ENCODE assay signal across 8 cellular contexts in genomic region chr7:80392229-80393169, GRCh38.
A peak's percentile ranks its signal among the peaks of the same experiment; 100 is the strongest.
DNase-seq lines count a peak whose midpoint lies in the region; ATAC-seq and TF ChIP-seq lines count a peak whose summit lies in the region.

No MANE protein-coding gene starts in this region.

- DNase-seq in A673 (ENCODE audit: low spot score) (peak; percentile 57), H9 (no peak), RWPE2 (ENCODE audit: low spot score) (no peak), globus pallidus (ENCODE audit: low spot score) (peak; percentile 61), upper lobe of left lung (no peak)
- no peak for DNase-seq in stimulated activated naive CD4-positive, alpha-beta T cell treated with Interleukin-2 at 50 U/mL for 16 hours (lab: John Stamatoyannopoulos, UW)

- no peak overlapping the region for H3K18ac ChIP-seq in H9 (ENCODE audit: insufficient read length, low read depth, low read length)

- no peak overlapping the region for H3T11ph ChIP-seq in H9 (ENCODE audit: low read length)

- TF ChIP-seq POLR2A in upper lobe of left lung (IDR thresholded peaks at IDR 0.05) (no peak), GM18505 (IDR thresholded peaks at IDR 0.05; ENCODE audit: borderline replicate concordance, extremely low read depth, insufficient read depth, insufficient read length) (no peak)

- no peak overlapping the region for H2BK12ac ChIP-seq in H9 (ENCODE audit: insufficient read length, low read depth, low read length)

- no peaks in the 10 kb centered on the region for H4K20me1 ChIP-seq in H9 (ENCODE audit: control insufficient read depth, insufficient read depth, insufficient read length)

- H2AFZ ChIP-seq in H9 (ENCODE audit: low read length) = no peak overlapping the region

- H2BK15ac ChIP-seq in H9 (ENCODE audit: low read depth, low read length) = no peak overlapping the region

- BruUV-seq in A673 (replicated peaks; lab: Mats Ljungman, UMichigan) = no TSS peak

- no peaks in the 10 kb centered on the region for H3K79me1 ChIP-seq in H9 (ENCODE audit: insufficient read depth, low read depth, low read length, poor library complexity, severe bottlenecking)

- POLR2A ChIA-PET in A673 (lab: Charles Lee; ENCODE audit: low non-redundant PET) = no interaction called here

- peaks cover 0 to 3% of the 10 kb centered on the region in 2 experiments; a peak in 2 of 5 replicates for H3K9me3 Mint-ChIP-seq in H9

- H3K9me3 ChIP-seq in A673 (ENCODE audit: low read depth, low read length, poor library complexity, severe bottlenecking) (no peaks in the 10 kb centered on the region), H9 (ENCODE audit: control insufficient read depth, low read depth, low read length) (no peaks in the 10 kb centered on the region), RWPE2 (ENCODE audit: severe bottlenecking) (no peaks in the 10 kb centered on the region), upper lobe of left lung (no peaks in the 10 kb centered on the region)

- H3K27me3 Mint-ChIP-seq in H9 (ENCODE audit: low read depth) = no peaks in the 10 kb centered on the region

- no peak overlapping the region for H3K27ac ChIP-seq in A673 (ENCODE audit: low read depth, low read length, poor library complexity, severe bottlenecking)
- H3K27ac ChIP-seq in H9 (ENCODE audit: insufficient read length, low read depth, low read length) = no peak overlapping the region
- H3K27ac ChIP-seq in RWPE2 (ENCODE audit: poor library complexity, severe bottlenecking) = no peak overlapping the region
- H3K27ac ChIP-seq in upper lobe of left lung = no peak overlapping the region

- peaks cover 0 to 2% of the 10 kb centered on the region in 2 experiments; a peak in 1 of 4 replicates for H3K4me1 Mint-ChIP-seq in H9

- intact Hi-C loops in A673 (cut with micrococcal nuclease; ENCODE audit: unreplicated experiment) = loop anchor here (1.0 to 10.0 kb wide), 3 partner anchors 258 to 330 kb away; partner anchors contain the start of gene GNAI1

- H3K4me2 ChIP-seq in H9 (ENCODE audit: insufficient read depth, insufficient read length, low read length) = no peak overlapping the region

- H3K36me3 Mint-ChIP-seq in H9 (ENCODE audit: insufficient read depth in 1 of 3, low read depth in 3 of 3) = peaks cover 0 to 3% (median 0%) of the 10 kb centered on the region in 3 experiments; a peak in 2 of 7 replicates

- H3K36me3 ChIP-seq in A673 (ENCODE audit: insufficient read depth, low read length, poor library complexity, severe bottlenecking) = no peaks in the 10 kb centered on the region
- no peaks in the 10 kb centered on the region for H3K36me3 ChIP-seq in RWPE2 (ENCODE audit: low read depth)
- no peaks in the 10 kb centered on the region for H3K36me3 ChIP-seq in upper lobe of left lung

- ATAC-seq in RWPE2 (ENCODE audit: low read depth) (no peak), upper lobe of left lung (ENCODE audit: low FRiP score in 2 of 2) (no peak), HG02885 (IDR thresholded peaks at IDR 0.05; ENCODE audit: poor library complexity, unreplicated experiment) (no peak), GM18505 (IDR thresholded peaks at IDR 0.05; ENCODE audit: unreplicated experiment) (no peak)

- TF ChIP-seq CTCF in A673 (conservative IDR thresholded peaks at IDR 0.05; ENCODE audit: low read depth, low read length) (peak; percentile 61; the same call in 1 of the 2 replicates), H9 (conservative IDR thresholded peaks at IDR 0.05) (peak; percentile 56), RWPE2 (IDR thresholded peaks at IDR 0.05; ENCODE audit: poor library complexity, severe bottlenecking) (peak; percentile 76), upper lobe of left lung (IDR thresholded peaks at IDR 0.05) (peak in 5 of 6 experiments; percentile 29 to 59 (median 48))

- no peak overlapping the region for H3K9ac ChIP-seq in H9 (ENCODE audit: extremely low read depth, insufficient read length, low read length)

- H3K4me3 ChIP-seq in A673 (ENCODE audit: low read depth, low read length, poor library complexity, severe bottlenecking) (no peak overlapping the region), RWPE2 (ENCODE audit: severe bottlenecking) (no peak overlapping the region), upper lobe of left lung (no peak overlapping the region)

- no peak overlapping the region for H3K23ac ChIP-seq in H9 (ENCODE audit: insufficient read length, low read depth, low read length)

- H4K5ac ChIP-seq in H9 (ENCODE audit: insufficient read length, low read depth, low read length) = no peak overlapping the region

- H3K27me3 ChIP-seq in A673 (replicated peaks; ENCODE audit: insufficient read depth, low read depth, low read length, poor library complexity) (no peaks in the 10 kb centered on the region), H9 (ENCODE audit: insufficient read depth, low read length) (no peaks in the 10 kb centered on the region), RWPE2 (ENCODE audit: insufficient read depth, poor library complexity, severe bottlenecking) (no peaks in the 10 kb centered on the region), upper lobe of left lung (no peaks in the 10 kb centered on the region)

- no peak overlapping the region for H3K4me3 Mint-ChIP-seq in H9

- H3K4me1 ChIP-seq in A673 (ENCODE audit: insufficient read depth, low read length, poor library complexity, severe bottlenecking) = no peaks in the 10 kb centered on the region
- H3K4me1 ChIP-seq in H9 (ENCODE audit: insufficient read depth, low read length) = no peaks in the 10 kb centered on the region
- peaks cover 3% of the 10 kb centered on the region for H3K4me1 ChIP-seq in RWPE2 (ENCODE audit: insufficient read depth, poor library complexity, severe bottlenecking)
- H3K4me1 ChIP-seq in upper lobe of left lung = no peaks in the 10 kb centered on the region

- H2BK20ac ChIP-seq in H9 (ENCODE audit: low read depth, low read length, poor library complexity, severe bottlenecking) = no peak overlapping the region

- H3K79me2 ChIP-seq in H9 (ENCODE audit: insufficient read depth, low read length) = no peaks in the 10 kb centered on the region

- H2BK5ac ChIP-seq in H9 (ENCODE audit: insufficient read length, low read length) = no peak overlapping the region

- no peak overlapping the region for H3K4ac ChIP-seq in H9 (ENCODE audit: low read depth, low read length)

- no peak overlapping the region for H2BK120ac ChIP-seq in H9 (ENCODE audit: low read depth, low read length, poor library complexity, severe bottlenecking)

- no peaks in the 10 kb centered on the region for H3K23me2 ChIP-seq in H9 (ENCODE audit: insufficient read length, low read depth, low read length, poor library complexity, severe bottlenecking)

- no peak overlapping the region for H3K14ac ChIP-seq in H9 (ENCODE audit: insufficient read depth, low read length)

- no peak overlapping the region for H3K56ac ChIP-seq in H9 (ENCODE audit: insufficient read length, low read depth, low read length)

- H4K8ac ChIP-seq in H9 (replicated peaks; ENCODE audit: insufficient read length, low read depth, low read length) = no peak overlapping the region

- no peak for TF ChIP-seq EP300 in upper lobe of left lung (IDR thresholded peaks at IDR 0.05)

- CTCF ChIA-PET in A673 (lab: Charles Lee) = interaction anchor here (0.5 to 1.3 kb wide), 3 partner anchors 258 to 333 kb away, joined by 4 to 10 read pairs (median 4); partner anchors contain the start of gene GNAI1

- no CpG with 5 or more reads among the region's 4 CpGs for WGBS in H9 (ENCODE audit: extremely low coverage, insufficient read length, low lambda C conversion rate)
- 83 to 88% methylated on average over 4 of the region's 4 CpGs for WGBS in upper lobe of left lung, 2 donors

- no peak overlapping the region for H3K27ac Mint-ChIP-seq in H9

- no peak overlapping the region for H2AK5ac ChIP-seq in H9 (ENCODE audit: insufficient read length, low read length)

- H4K91ac ChIP-seq in H9 (ENCODE audit: insufficient read length, low read depth, low read length) = no peak overlapping the region

Comparison
In these comparisons a context has a peak if more than half of its experiments do, and no peak if none do; other contexts are left out.
1. DNase-seq: peak in A673 (single experiment) and globus pallidus (single experiment); none in H9 (single experiment), RWPE2 (single experiment), upper lobe of left lung (0 of 2) and stimulated activated naive CD4-positive, alpha-beta T cell treated with Interleukin-2 at 50 U/mL for 16 hours (single experiment).
2. Peak in every context shown above with its lines, with median percentiles within 50 percentile points of each other: CTCF ChIP-seq.